17 cellular contexts compared by ENCODE assay signal in the genomic region with DNA sequence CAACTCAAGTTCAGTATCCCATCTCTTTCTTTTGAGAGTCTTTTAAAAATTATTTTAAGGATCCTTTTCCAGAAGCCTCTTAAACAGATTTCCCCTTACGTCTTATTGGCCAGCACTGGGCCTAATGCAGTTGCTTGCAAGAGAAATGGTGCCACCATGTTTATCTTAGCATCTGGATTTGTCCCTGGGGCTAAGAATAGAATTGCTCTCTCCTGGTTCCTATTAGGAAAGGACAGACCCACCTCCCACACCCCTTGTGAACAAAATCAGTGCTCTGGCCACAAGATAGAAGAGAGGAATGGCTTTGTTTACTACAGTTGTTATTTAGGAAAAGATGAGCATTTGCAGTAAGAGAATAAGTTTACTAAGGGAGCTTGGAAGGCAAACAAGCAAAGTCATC.
"Had no signal": no experiment of that assay in that cellular context is flagged by ENCODE, and none has a peak within 500 bp of the region (broad histone marks: within the 10 kb centered on the region; RNA-seq: fewer than 3 reads in every experiment).

No MANE protein-coding gene starts in this region.

- H3K4me1 ChIP-seq: colonic mucosa had no signal

- H3K9me3 Mint-ChIP-seq: immature natural killer cell; natural killer cell treated with Interleukin-12 subunit alpha and Interleukin-12 subunit beta and Interleukin-15 and Interleukin-18, amount 100 ng/mL, for 72 hours had no signal

- H3K9me3 ChIP-seq: colonic mucosa, heart right ventricle, neutrophil, sigmoid colon, stomach, thoracic aorta had no signal

- H3K36me3 ChIP-seq: colonic mucosa, thoracic aorta had no signal

- H3K27ac ChIP-seq: colonic mucosa, heart right ventricle, neutrophil, sigmoid colon, skin epidermis, stomach, thoracic aorta had no signal

- H3K4me1 Mint-ChIP-seq: immature natural killer cell had no signal

- H3K27me3 ChIP-seq: colonic mucosa, heart right ventricle, neutrophil, sigmoid colon, stomach had no signal

- H3K4me3 ChIP-seq: colonic mucosa, heart right ventricle, sigmoid colon, skin epidermis, stomach, thoracic aorta had no signal

- DNase-seq: caudate nucleus; colonic mucosa; effector CD4-positive, alpha-beta T cell; heart right ventricle; immature natural killer cell; kidney; left cardiac atrium; sigmoid colon; stimulated activated CD4-positive, alpha-beta T cell treated with anti-CD3 and anti-CD28 coated beads, Interleukin-12 subunit alpha, Interleukin-12 subunit beta, amount 100 ng/mL, for 4 hours; stimulated activated naive CD4-positive, alpha-beta T cell; stomach; substantia nigra; trophoblast cell had no signal

- ATAC-seq: heart right ventricle; left cardiac atrium; natural killer cell treated with Interleukin-12 subunit alpha and Interleukin-12 subunit beta and Interleukin-15 and Interleukin-18, amount 100 ng/mL, for 72 hours had no signal

- H3K27ac Mint-ChIP-seq: immature natural killer cell had no signal

- H3K27me3 Mint-ChIP-seq: natural killer cell treated with Interleukin-12 subunit alpha and Interleukin-12 subunit beta and Interleukin-15 and Interleukin-18, amount 100 ng/mL, for 72 hours had no signal

- H3K4me3 Mint-ChIP-seq: immature natural killer cell; natural killer cell treated with Interleukin-12 subunit alpha and Interleukin-12 subunit beta and Interleukin-15 and Interleukin-18, amount 100 ng/mL, for 72 hours had no signal
